Comparison of ENCODE assay signal across 9 cellular contexts in genomic region chr22:36968249-36968964, GRCh38. TPM values are rescaled to one million over a fixed set of nuclear protein-coding genes. Genes with fewer than 3 reads are reported as not detected.
"Had no signal": no experiment of that assay in that cellular context is flagged by ENCODE, and none has a peak within 500 bp of the region (broad histone marks: within the 10 kb centered on the region; RNA-seq: fewer than 3 reads in every experiment).

No MANE protein-coding gene starts in this region.

- FAIRE-seq: H1, H54, HTR-8/SVneo had no signal

- H3K4me3 Mint-ChIP-seq: GM23338, H9 had no signal

- H3K27ac Mint-ChIP-seq: GM23338, H9 had no signal

- H3K4me1 Mint-ChIP-seq: H9 had no signal

- ATAC-seq: GM23338 had no signal

- H3K9me3 Mint-ChIP-seq: GM23338 had no signal

- H3K4me3 ChIP-seq: GM23338 had no signal

- H3K4me2 ChIP-seq: GM23338 had no signal

- H2AFZ ChIP-seq: GM23338 had no signal

- DNase-seq: H9, HCEC 1CT, IMR-90, KBM-7 had no signal

RNA-seq across cellular contexts. Expression of gene CSF2RB, which starts 55.0 kb away (rescaled TPM):
- total RNA-seq: GM23338, H1, H9, HT-29, IMR-90 had no signal
- polyA plus RNA-seq: GM23338, H1, IMR-90 had no signal
